Comparison of ENCODE assay signal across 1 cellular context in the genomic region with DNA sequence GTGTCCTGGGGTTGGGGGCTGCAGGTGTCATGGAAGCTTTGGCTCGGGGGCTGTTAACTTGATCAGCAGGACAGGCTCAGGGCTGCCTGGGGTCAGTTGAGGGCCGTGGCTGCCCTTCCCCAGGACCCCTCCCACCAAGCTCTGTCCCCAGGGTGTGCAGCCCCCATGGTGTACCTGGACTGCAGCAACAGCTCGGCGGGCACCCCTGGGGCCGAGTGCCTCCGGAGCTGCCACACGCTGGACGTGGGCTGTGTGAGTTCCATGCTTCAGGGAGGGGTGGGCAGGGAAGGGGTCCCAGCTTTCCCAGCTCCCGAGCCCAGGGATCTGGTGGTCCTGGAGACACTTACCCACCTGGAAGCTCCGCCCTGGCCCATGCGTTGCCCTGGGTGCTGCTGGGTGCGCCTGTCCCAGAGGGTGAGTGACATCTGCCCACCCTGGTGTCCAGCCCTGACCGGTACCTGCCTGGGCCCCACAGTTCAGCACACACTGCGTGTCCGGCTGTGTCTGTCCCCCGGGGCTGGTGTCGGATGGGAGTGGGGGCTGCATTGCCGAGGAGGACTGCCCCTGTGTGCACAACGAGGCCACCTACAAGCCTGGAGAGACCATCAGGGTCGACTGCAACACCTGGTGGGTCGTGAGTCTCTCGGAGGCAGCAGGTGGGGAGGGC.
TF ChIP-seq lines count a peak whose summit lies in the region.

No MANE protein-coding gene starts in this region.

TF ChIP-seq in SK-N-SH, 30 proteins besides CTCF, POLR2A, EP300 and RAD21 (continued from another document):
- TF ChIP-seq, protein P1, sequence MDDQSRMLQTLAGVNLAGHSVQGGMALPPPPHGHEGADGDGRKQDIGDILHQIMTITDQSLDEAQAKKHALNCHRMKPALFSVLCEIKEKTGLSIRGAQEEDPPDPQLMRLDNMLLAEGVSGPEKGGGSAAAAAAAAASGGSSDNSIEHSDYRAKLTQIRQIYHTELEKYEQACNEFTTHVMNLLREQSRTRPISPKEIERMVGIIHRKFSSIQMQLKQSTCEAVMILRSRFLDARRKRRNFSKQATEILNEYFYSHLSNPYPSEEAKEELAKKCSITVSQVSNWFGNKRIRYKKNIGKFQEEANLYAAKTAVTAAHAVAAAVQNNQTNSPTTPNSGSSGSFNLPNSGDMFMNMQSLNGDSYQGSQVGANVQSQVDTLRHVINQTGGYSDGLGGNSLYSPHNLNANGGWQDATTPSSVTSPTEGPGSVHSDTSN (IDR thresholded peaks at IDR 0.05), result no peak
- no peak for TF ChIP-seq RCOR1 (IDR thresholded peaks at IDR 0.05; ENCODE audit: low read length)
- no peak for TF ChIP-seq GABPA (IDR thresholded peaks at IDR 0.05; ENCODE audit: low read depth)
- no peak for TF ChIP-seq SMC3 (IDR thresholded peaks at IDR 0.05; ENCODE audit: low read depth, low read length)
- no peak for TF ChIP-seq JUND (IDR thresholded peaks at IDR 0.05)
- TF ChIP-seq, protein P2, sequence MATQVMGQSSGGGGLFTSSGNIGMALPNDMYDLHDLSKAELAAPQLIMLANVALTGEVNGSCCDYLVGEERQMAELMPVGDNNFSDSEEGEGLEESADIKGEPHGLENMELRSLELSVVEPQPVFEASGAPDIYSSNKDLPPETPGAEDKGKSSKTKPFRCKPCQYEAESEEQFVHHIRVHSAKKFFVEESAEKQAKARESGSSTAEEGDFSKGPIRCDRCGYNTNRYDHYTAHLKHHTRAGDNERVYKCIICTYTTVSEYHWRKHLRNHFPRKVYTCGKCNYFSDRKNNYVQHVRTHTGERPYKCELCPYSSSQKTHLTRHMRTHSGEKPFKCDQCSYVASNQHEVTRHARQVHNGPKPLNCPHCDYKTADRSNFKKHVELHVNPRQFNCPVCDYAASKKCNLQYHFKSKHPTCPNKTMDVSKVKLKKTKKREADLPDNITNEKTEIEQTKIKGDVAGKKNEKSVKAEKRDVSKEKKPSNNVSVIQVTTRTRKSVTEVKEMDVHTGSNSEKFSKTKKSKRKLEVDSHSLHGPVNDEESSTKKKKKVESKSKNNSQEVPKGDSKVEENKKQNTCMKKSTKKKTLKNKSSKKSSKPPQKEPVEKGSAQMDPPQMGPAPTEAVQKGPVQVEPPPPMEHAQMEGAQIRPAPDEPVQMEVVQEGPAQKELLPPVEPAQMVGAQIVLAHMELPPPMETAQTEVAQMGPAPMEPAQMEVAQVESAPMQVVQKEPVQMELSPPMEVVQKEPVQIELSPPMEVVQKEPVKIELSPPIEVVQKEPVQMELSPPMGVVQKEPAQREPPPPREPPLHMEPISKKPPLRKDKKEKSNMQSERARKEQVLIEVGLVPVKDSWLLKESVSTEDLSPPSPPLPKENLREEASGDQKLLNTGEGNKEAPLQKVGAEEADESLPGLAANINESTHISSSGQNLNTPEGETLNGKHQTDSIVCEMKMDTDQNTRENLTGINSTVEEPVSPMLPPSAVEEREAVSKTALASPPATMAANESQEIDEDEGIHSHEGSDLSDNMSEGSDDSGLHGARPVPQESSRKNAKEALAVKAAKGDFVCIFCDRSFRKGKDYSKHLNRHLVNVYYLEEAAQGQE (IDR thresholded peaks at IDR 0.05; ENCODE audit: low read depth, low read length), result no peak
- TF ChIP-seq MAX (IDR thresholded peaks at IDR 0.05; ENCODE audit: low read depth), result no peak
- no peak for TF ChIP-seq GATA2 (CRISPR knock-in tag; IDR thresholded peaks at IDR 0.05)
- TF ChIP-seq, protein P3, sequence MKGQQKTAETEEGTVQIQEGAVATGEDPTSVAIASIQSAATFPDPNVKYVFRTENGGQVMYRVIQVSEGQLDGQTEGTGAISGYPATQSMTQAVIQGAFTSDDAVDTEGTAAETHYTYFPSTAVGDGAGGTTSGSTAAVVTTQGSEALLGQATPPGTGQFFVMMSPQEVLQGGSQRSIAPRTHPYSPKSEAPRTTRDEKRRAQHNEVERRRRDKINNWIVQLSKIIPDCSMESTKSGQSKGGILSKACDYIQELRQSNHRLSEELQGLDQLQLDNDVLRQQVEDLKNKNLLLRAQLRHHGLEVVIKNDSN (IDR thresholded peaks at IDR 0.05; ENCODE audit: borderline replicate concordance, low read depth), result no peak
- TF ChIP-seq MEF2A (IDR thresholded peaks at IDR 0.05; ENCODE audit: borderline replicate concordance, low read depth), result no peak
- TF ChIP-seq CHD2 (IDR thresholded peaks at IDR 0.05; ENCODE audit: low read length, partially characterized antibody), result no peak
- TF ChIP-seq YY1 (IDR thresholded peaks at IDR 0.05; ENCODE audit: low read depth), result no peak
- TF ChIP-seq NRF1 (IDR thresholded peaks at IDR 0.05; ENCODE audit: low read depth, low read length), result no peak
- TF ChIP-seq FOSL2 (IDR thresholded peaks at IDR 0.05; ENCODE audit: borderline replicate concordance, low read depth), result no peak
